8 cellular contexts compared by ENCODE assay signal in genomic region chr10:8331896-8332729, GRCh38.
DNase-seq lines count a peak whose midpoint lies in the region; ATAC-seq, FAIRE-seq and TF ChIP-seq lines count a peak whose summit lies in the region.

No MANE protein-coding gene starts in this region.

- intact Hi-C loops in K562 (cut with micrococcal nuclease) = no loop called here

- TF ChIP-seq CTCF in K562 (IDR thresholded peaks at IDR 0.05 in 2 of 3, conservative IDR thresholded peaks at IDR 0.05 in 1 of 3; ENCODE audit: insufficient read depth in 2 of 3, low read depth in 1 of 3, low read length in 3 of 3) = no peak

- TF ChIP-seq POLR2A in K562 (conservative IDR thresholded peaks at IDR 0.05) = no peak

- peaks cover 0 to 5% of the 10 kb centered on the region in 2 experiments; a peak in 1 of 5 replicates for H3K4me1 ChIP-seq in K562 (replicated peaks in 1 of 2; ENCODE audit: control insufficient read depth in 2 of 2, insufficient read depth in 2 of 2, low read length in 2 of 2)

- H4K20me1 ChIP-seq in K562 (replicated peaks; ENCODE audit: control insufficient read depth, insufficient read depth, low read length) = no peaks in the 10 kb centered on the region

- DNase-seq in AG20443 (ENCODE audit: low spot score) (peak; percentile 47), UCSD-AML1 (lab: John Stamatoyannopoulos, UW; ENCODE audit: unreplicated experiment) (peak; percentile 56), K562 (ENCODE audit: extremely low read depth in 1 of 4, low spot score in 3 of 4) (no peak), islet precursor cell (peak; percentile 80), LoVo (ENCODE audit: low spot score) (no peak)
- DNase-seq in stimulated activated CD4-positive, alpha-beta T cell treated with anti-CD3 and anti-CD28 coated beads, Interleukin-1b, Interleukin-23, amount 100 ng/mL, for 4 hours (ENCODE audit: low read depth in 2 of 2) = peak; percentile 64 to 66

- POLR2A ChIA-PET in K562 (lab: Yijun Ruan, JAX) = interaction anchor here (0.7 to 1.1 kb wide), 3 partner anchors 9 to 108 kb away, joined by 3 to 4 read pairs (median 3); no protein-coding TSS in a partner anchor

- H3K27me3 ChIP-seq in K562 (ENCODE audit: control insufficient read depth in 2 of 2, insufficient read depth in 2 of 2, low read length in 2 of 2) = peaks cover 11 to 20% of the 10 kb centered on the region in 2 experiments

- no peak overlapping the region for H2AFZ ChIP-seq in K562 (ENCODE audit: low read depth, low read length)

- CTCF ChIA-PET in K562 (lab: Yijun Ruan, JAX; ENCODE audit: low intra/inter-chr PET ratio) = no interaction called here

- no peak for TF ChIP-seq RAD21 in K562 (CRISPR knock-in tag; conservative IDR thresholded peaks at IDR 0.05 in 1 of 2, IDR thresholded peaks at IDR 0.05 in 1 of 2)

- H3K4me2 ChIP-seq in K562 (ENCODE audit: insufficient read depth, low read length) = no peak overlapping the region

- in situ Hi-C loops in K562 (cut with MboI) = no loop called here

- H3K9ac ChIP-seq in K562 (ENCODE audit: insufficient read depth in 1 of 2, low read depth in 2 of 2, low read length in 2 of 2) = no peak overlapping the region

- H3K9me3 ChIP-seq in K562 (replicated peaks; ENCODE audit: control insufficient read depth, insufficient read depth, low read depth, low read length) = no peaks in the 10 kb centered on the region

- no TSS peak for BruUV-seq in K562 (replicated peaks; lab: Mats Ljungman, UMichigan)

- WGBS in K562 (ENCODE audit: insufficient coverage, low coverage, missing lambda C conversion rate) = 4% methylated on average over 33 of the region's 34 CpGs

- H3K9me1 ChIP-seq in K562 (ENCODE audit: control insufficient read depth, insufficient read depth, low read length) = no peaks in the 10 kb centered on the region

- no peak for FAIRE-seq in K562 (lab: Jason Lieb, UNC)

- no peaks in the 10 kb centered on the region for H3K36me3 ChIP-seq in K562 (ENCODE audit: control insufficient read depth, insufficient read depth, low read length)

- ATAC-seq in GM19043 (IDR thresholded peaks at IDR 0.05; ENCODE audit: low read depth, unreplicated experiment) (peak; percentile 89), HG03457 (IDR thresholded peaks at IDR 0.05; ENCODE audit: unreplicated experiment) (peak; percentile 97), K562 (peak; percentile 54)

- no peak for TF ChIP-seq EP300 in K562 (IDR thresholded peaks at IDR 0.05; ENCODE audit: low read length)

- H3K27ac ChIP-seq in K562 (ENCODE audit: extremely low read depth, low read depth, low read length) = no peak overlapping the region

- no peaks in the 10 kb centered on the region for H3K79me2 ChIP-seq in K562 (ENCODE audit: control insufficient read depth, insufficient read depth, low read length)

- H3K4me3 ChIP-seq in K562 = no peak overlapping the region

TF ChIP-seq in K562, 482 proteins besides CTCF, POLR2A, EP300 and RAD21:
- no peak for TF ChIP-seq PML (IDR thresholded peaks at IDR 0.05; ENCODE audit: low read length)
- TF ChIP-seq ILK (tag; IDR thresholded peaks at IDR 0.05; ENCODE audit: borderline replicate concordance, low read depth) = no peak
- TF ChIP-seq, protein P1, sequence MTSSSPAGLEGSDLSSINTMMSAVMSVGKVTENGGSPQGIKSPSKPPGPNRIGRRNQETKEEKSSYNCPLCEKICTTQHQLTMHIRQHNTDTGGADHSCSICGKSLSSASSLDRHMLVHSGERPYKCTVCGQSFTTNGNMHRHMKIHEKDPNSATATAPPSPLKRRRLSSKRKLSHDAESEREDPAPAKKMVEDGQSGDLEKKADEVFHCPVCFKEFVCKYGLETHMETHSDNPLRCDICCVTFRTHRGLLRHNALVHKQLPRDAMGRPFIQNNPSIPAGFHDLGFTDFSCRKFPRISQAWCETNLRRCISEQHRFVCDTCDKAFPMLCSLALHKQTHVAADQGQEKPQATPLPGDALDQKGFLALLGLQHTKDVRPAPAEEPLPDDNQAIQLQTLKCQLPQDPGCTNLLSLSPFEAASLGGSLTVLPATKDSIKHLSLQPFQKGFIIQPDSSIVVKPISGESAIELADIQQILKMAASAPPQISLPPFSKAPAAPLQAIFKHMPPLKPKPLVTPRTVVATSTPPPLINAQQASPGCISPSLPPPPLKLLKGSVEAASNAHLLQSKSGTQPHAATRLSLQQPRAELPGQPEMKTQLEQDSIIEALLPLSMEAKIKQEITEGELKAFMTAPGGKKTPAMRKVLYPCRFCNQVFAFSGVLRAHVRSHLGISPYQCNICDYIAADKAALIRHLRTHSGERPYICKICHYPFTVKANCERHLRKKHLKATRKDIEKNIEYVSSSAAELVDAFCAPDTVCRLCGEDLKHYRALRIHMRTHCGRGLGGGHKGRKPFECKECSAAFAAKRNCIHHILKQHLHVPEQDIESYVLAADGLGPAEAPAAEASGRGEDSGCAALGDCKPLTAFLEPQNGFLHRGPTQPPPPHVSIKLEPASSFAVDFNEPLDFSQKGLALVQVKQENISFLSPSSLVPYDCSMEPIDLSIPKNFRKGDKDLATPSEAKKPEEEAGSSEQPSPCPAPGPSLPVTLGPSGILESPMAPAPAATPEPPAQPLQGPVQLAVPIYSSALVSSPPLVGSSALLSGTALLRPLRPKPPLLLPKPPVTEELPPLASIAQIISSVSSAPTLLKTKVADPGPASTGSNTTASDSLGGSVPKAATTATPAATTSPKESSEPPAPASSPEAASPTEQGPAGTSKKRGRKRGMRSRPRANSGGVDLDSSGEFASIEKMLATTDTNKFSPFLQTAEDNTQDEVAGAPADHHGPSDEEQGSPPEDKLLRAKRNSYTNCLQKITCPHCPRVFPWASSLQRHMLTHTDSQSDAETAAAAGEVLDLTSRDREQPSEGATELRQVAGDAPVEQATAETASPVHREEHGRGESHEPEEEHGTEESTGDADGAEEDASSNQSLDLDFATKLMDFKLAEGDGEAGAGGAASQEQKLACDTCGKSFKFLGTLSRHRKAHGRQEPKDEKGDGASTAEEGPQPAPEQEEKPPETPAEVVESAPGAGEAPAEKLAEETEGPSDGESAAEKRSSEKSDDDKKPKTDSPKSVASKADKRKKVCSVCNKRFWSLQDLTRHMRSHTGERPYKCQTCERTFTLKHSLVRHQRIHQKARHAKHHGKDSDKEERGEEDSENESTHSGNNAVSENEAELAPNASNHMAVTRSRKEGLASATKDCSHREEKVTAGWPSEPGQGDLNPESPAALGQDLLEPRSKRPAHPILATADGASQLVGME (CRISPR knock-in tag; IDR thresholded peaks at IDR 0.05) = 0 out of 2 replicates have a peak, but pooled peaks have one; percentile 60
- TF ChIP-seq CREB3L1 (IDR thresholded peaks at IDR 0.05; ENCODE audit: borderline replicate concordance, low read depth) = no peak

Comparison
In these comparisons a context has a peak if more than half of its experiments do, and no peak if none do; other contexts are left out.
1. DNase-seq: peak in AG20443 (single experiment), UCSD-AML1 (single experiment), islet precursor cell (single experiment) and stimulated activated CD4-positive, alpha-beta T cell treated with anti-CD3 and anti-CD28 coated beads, Interleukin-1b, Interleukin-23, amount 100 ng/mL, for 4 hours (2 of 2); none in K562 (0 of 4) and LoVo (single experiment).
2. Peak in every context shown above with its lines, with median percentiles within 50 percentile points of each other: ATAC-seq.